ENCODE assay signal across 8 cellular contexts in genomic region chr1:62912028-62912638, GRCh38.
DNase-seq lines count a peak whose midpoint lies in the region; ATAC-seq and TF ChIP-seq lines count a peak whose summit lies in the region.

No MANE protein-coding gene starts in this region.

- CTCF ChIA-PET in WTC11 (lab: Charles Lee) = no interaction called here

- H3K9me3 ChIP-seq in H9 (ENCODE audit: control insufficient read depth, low read depth, low read length) (no peaks in the 10 kb centered on the region), left lung (no peaks in the 10 kb centered on the region)

- H3K9me3 Mint-ChIP-seq in H9 (0 out of 5 replicates have a peak, but pooled peaks cover 0 to 5% of the 10 kb centered on the region in 2 experiments), WTC11 (peaks cover 5% of the 10 kb centered on the region)

- H3K27me3 Mint-ChIP-seq in H9 (ENCODE audit: low read depth) = no peaks in the 10 kb centered on the region
- H3K27me3 Mint-ChIP-seq in WTC11 (ENCODE audit: low read depth) = peaks cover 4% of the 10 kb centered on the region; the same call in 1 of the 2 replicates

- no peak overlapping the region for H3K4me2 ChIP-seq in H9 (ENCODE audit: insufficient read depth, insufficient read length, low read length)

- no peaks in the 10 kb centered on the region for H3K4me1 ChIP-seq in H9 (ENCODE audit: insufficient read depth, low read length)
- H3K4me1 ChIP-seq in left lung = no peaks in the 10 kb centered on the region

- H4K5ac ChIP-seq in H9 (ENCODE audit: insufficient read length, low read depth, low read length) = no peak overlapping the region

- TF ChIP-seq CTCF in H9 (conservative IDR thresholded peaks at IDR 0.05) (peak; percentile 88), WTC11 (IDR thresholded peaks at IDR 0.05) (peak; percentile 52), left lung (IDR thresholded peaks at IDR 0.05) (peak; percentile 39 to 61)

- H3K14ac ChIP-seq in H9 (ENCODE audit: insufficient read depth, low read length) = no peak overlapping the region

- H3K27ac Mint-ChIP-seq in H9 = no peak overlapping the region
- H3K27ac Mint-ChIP-seq in WTC11 = no peak overlapping the region

- no peak overlapping the region for H2BK20ac ChIP-seq in H9 (ENCODE audit: low read depth, low read length, poor library complexity, severe bottlenecking)

- H3K4me3 Mint-ChIP-seq in H9 (no peak overlapping the region), WTC11 (no peak overlapping the region)

- POLR2A ChIA-PET in WTC11 (lab: Charles Lee) = no interaction called here

- no peak overlapping the region for H2BK12ac ChIP-seq in H9 (ENCODE audit: insufficient read length, low read depth, low read length)

- H3K9ac ChIP-seq in H9 (ENCODE audit: extremely low read depth, insufficient read length, low read length) = no peak overlapping the region

- no peaks in the 10 kb centered on the region for H3K79me1 ChIP-seq in H9 (ENCODE audit: insufficient read depth, low read depth, low read length, poor library complexity, severe bottlenecking)

- intact Hi-C loops in left lung (cut with DNase I) = no loop called here

- H2BK15ac ChIP-seq in H9 (ENCODE audit: low read depth, low read length) = no peak overlapping the region

- H3K4me3 ChIP-seq in left lung = no peak overlapping the region

- no peak overlapping the region for H2BK120ac ChIP-seq in H9 (ENCODE audit: low read depth, low read length, poor library complexity, severe bottlenecking)

- no peak overlapping the region for H2BK5ac ChIP-seq in H9 (ENCODE audit: insufficient read length, low read length)

- H3K36me3 ChIP-seq in left lung = no peaks in the 10 kb centered on the region

- no peak overlapping the region for H4K91ac ChIP-seq in H9 (ENCODE audit: insufficient read length, low read depth, low read length)

- no peaks in the 10 kb centered on the region for H3K79me2 ChIP-seq in H9 (ENCODE audit: insufficient read depth, low read length)

- H3K56ac ChIP-seq in H9 (ENCODE audit: insufficient read length, low read depth, low read length) = no peak overlapping the region

- no peak overlapping the region for H3K18ac ChIP-seq in H9 (ENCODE audit: insufficient read length, low read depth, low read length)

- no peak overlapping the region for H3K4ac ChIP-seq in H9 (ENCODE audit: low read depth, low read length)

- no peak for ATAC-seq in WTC11
- peak; percentile 48 for ATAC-seq in left lung
- no peak for ATAC-seq in HG03095 (IDR thresholded peaks at IDR 0.05; ENCODE audit: unreplicated experiment)

- peak; percentile 21 for DNase-seq in COLO829 (ENCODE audit: low spot score)
- no peak for DNase-seq in H9
- no peak for DNase-seq in WTC11 (ENCODE audit: low spot score)
- no peak for DNase-seq in left lung
- no peak for DNase-seq in activated gamma-delta T cell (lab: John Stamatoyannopoulos, UW)
- no peak for DNase-seq in activated CD4-positive, alpha-beta T cell treated with anti-CD3 and anti-CD28 coated beads for 1 hour
- no peak for DNase-seq in NK-92 (lab: John Stamatoyannopoulos, UW; ENCODE audit: unreplicated experiment)

- H3K4me1 Mint-ChIP-seq in H9 (peaks cover 0 to 3% of the 10 kb centered on the region in 2 experiments; a peak in 1 of 4 replicates), WTC11 (no peaks in the 10 kb centered on the region)

- no peak overlapping the region for H2AK5ac ChIP-seq in H9 (ENCODE audit: insufficient read length, low read length)

- H3T11ph ChIP-seq in H9 (ENCODE audit: low read length) = no peak overlapping the region

- H3K36me3 Mint-ChIP-seq in H9 (ENCODE audit: insufficient read depth in 1 of 3, low read depth in 3 of 3) (no peaks in the 10 kb centered on the region), WTC11 (no peaks in the 10 kb centered on the region)

- no peak overlapping the region for H4K8ac ChIP-seq in H9 (replicated peaks; ENCODE audit: insufficient read length, low read depth, low read length)

- H3K27ac ChIP-seq in H9 (ENCODE audit: insufficient read length, low read depth, low read length) (no peak overlapping the region), left lung (no peak overlapping the region)

- H3K23me2 ChIP-seq in H9 (ENCODE audit: insufficient read length, low read depth, low read length, poor library complexity, severe bottlenecking) = no peaks in the 10 kb centered on the region

- no peak overlapping the region for H2AFZ ChIP-seq in H9 (ENCODE audit: low read length)

- H4K20me1 ChIP-seq in H9 (ENCODE audit: control insufficient read depth, insufficient read depth, insufficient read length) = no peaks in the 10 kb centered on the region

- no peaks in the 10 kb centered on the region for H3K27me3 ChIP-seq in H9 (ENCODE audit: insufficient read depth, low read length)
- peaks cover 0 to 3% of the 10 kb centered on the region in 2 donors for H3K27me3 ChIP-seq in left lung

- H3K23ac ChIP-seq in H9 (ENCODE audit: insufficient read length, low read depth, low read length) = no peak overlapping the region

TF ChIP-seq in WTC11, 78 proteins besides CTCF, POLR2A, EP300 and RAD21:
- TF ChIP-seq ZNF263 (CRISPR knock-in tag; IDR thresholded peaks at IDR 0.05; ENCODE audit: low read depth) = no peak
- no peak for TF ChIP-seq USF2 (CRISPR knock-in tag; IDR thresholded peaks at IDR 0.05)
- TF ChIP-seq ZNF396 (CRISPR knock-in tag; IDR thresholded peaks at IDR 0.05; ENCODE audit: borderline replicate concordance) = no peak
